In genomic region chr3:46853441-46854410, GRCh38 we compare ENCODE assay signal across 25 cellular contexts. TPM values are rescaled to one million over a fixed set of nuclear protein-coding genes. Genes with fewer than 3 reads are reported as not detected.
DNase-seq lines count a peak whose midpoint lies in the region; ATAC-seq and TF ChIP-seq lines count a peak whose summit lies in the region.
"Had no signal": no experiment of that assay in that cellular context is flagged by ENCODE, and none has a peak within 500 bp of the region (broad histone marks: within the 10 kb centered on the region; RNA-seq: fewer than 3 reads in every experiment).

No MANE protein-coding gene starts in this region.

- H3K9me3 ChIP-seq in ascending aorta: no peaks in the 10 kb centered on the region
- H3K9me3 ChIP-seq in gastrocnemius medialis: no peaks in the 10 kb centered on the region
- H3K9me3 ChIP-seq: SJSA1, uterus had no signal

- TF ChIP-seq CTCF in ascending aorta (IDR thresholded peaks at IDR 0.05): no peak
- no peak for TF ChIP-seq CTCF in gastrocnemius medialis (IDR thresholded peaks at IDR 0.05 in 4 of 5, conservative IDR thresholded peaks at IDR 0.05 in 1 of 5)
- TF ChIP-seq CTCF in osteocyte (IDR thresholded peaks at IDR 0.05): no peak

- TF ChIP-seq POLR2A in gastrocnemius medialis (IDR thresholded peaks at IDR 0.05): no peak

- H3K27ac ChIP-seq in ascending aorta (no peak overlapping the region), gastrocnemius medialis (no peak overlapping the region)
- H3K27ac ChIP-seq: 22Rv1, foreskin keratinocyte, PC-9, SJSA1, uterus had no signal

- no peak overlapping the region for H3K4me3 ChIP-seq in ascending aorta
- H3K4me3 ChIP-seq in gastrocnemius medialis: no peak overlapping the region
- H3K4me3 ChIP-seq: PC-9, SJSA1, uterus had no signal

- no peak overlapping the region for H3K4me3 Mint-ChIP-seq in osteocyte (ENCODE audit: unreplicated experiment)
- H3K4me3 Mint-ChIP-seq: memory B cell; natural killer cell; T-helper 1 cell treated with Interleukin-12 subunit alpha and Interleukin-12 subunit beta and Interleukin-4 antibody, amounts not matched to agents 30 μg/mL and 1 μg/mL, for 36 hours had no signal

- peaks cover 13% of the 10 kb centered on the region for H3K4me1 Mint-ChIP-seq in osteocyte (ENCODE audit: unreplicated experiment)
- H3K4me1 Mint-ChIP-seq: memory B cell, natural killer cell had no signal

- ATAC-seq in left lobe of liver: no peak
- no peak for ATAC-seq in gastrocnemius medialis
- ATAC-seq in HG02884 (IDR thresholded peaks at IDR 0.05; ENCODE audit: unreplicated experiment): no peak
- no peak for ATAC-seq in GM21786 (IDR thresholded peaks at IDR 0.05; ENCODE audit: unreplicated experiment)
- ATAC-seq: foreskin keratinocyte, natural killer cell had no signal

- no peaks in the 10 kb centered on the region for H3K9me3 Mint-ChIP-seq in osteocyte (ENCODE audit: unreplicated experiment)
- H3K9me3 Mint-ChIP-seq: activated T-helper 2 cell treated with anti-CD3 and anti-CD28 coated beads, Interferon-gamma antibody, Interleukin-2, Interleukin-4, amounts not matched to agents 10 μg/mL and 5 μg/mL and 100 μg/mL, durations not matched to agents 14 hours and 24 hours and 36 hours; memory B cell; natural killer cell; T-helper 1 cell treated with Interleukin-12 subunit alpha and Interleukin-12 subunit beta and Interleukin-4 antibody, amounts not matched to agents 30 μg/mL and 1 μg/mL, for 36 hours had no signal

- H3K4me1 ChIP-seq in ascending aorta: no peaks in the 10 kb centered on the region
- peaks cover 0 to 2% of the 10 kb centered on the region in 2 donors for H3K4me1 ChIP-seq in gastrocnemius medialis
- H3K4me1 ChIP-seq: foreskin keratinocyte, SJSA1, uterus had no signal

- no peaks in the 10 kb centered on the region for H3K27me3 ChIP-seq in ascending aorta
- H3K27me3 ChIP-seq in gastrocnemius medialis: no peaks in the 10 kb centered on the region
- H3K27me3 ChIP-seq: foreskin keratinocyte, SJSA1, uterus had no signal

- H3K27ac Mint-ChIP-seq in osteocyte (ENCODE audit: unreplicated experiment): no peak overlapping the region
- H3K27ac Mint-ChIP-seq: activated T-helper 2 cell treated with anti-CD3 and anti-CD28 coated beads, Interferon-gamma antibody, Interleukin-2, Interleukin-4, amounts not matched to agents 10 μg/mL and 5 μg/mL and 100 μg/mL, durations not matched to agents 14 hours and 24 hours and 36 hours; memory B cell; natural killer cell; T-helper 1 cell treated with Interleukin-12 subunit alpha and Interleukin-12 subunit beta and Interleukin-4 antibody, amounts not matched to agents 30 μg/mL and 1 μg/mL, for 36 hours had no signal

- intact Hi-C loops in ascending aorta (cut with DNase I): no loop called here
- intact Hi-C loops in gastrocnemius medialis (cut with DNase I; ENCODE audit: low total_unique reads): no loop called here

- H3K27me3 Mint-ChIP-seq in osteocyte (ENCODE audit: unreplicated experiment): peaks cover 20% of the 10 kb centered on the region

- no peaks in the 10 kb centered on the region for H3K36me3 Mint-ChIP-seq in osteocyte (ENCODE audit: unreplicated experiment)
- H3K36me3 Mint-ChIP-seq: memory B cell, natural killer cell had no signal

- H3K36me3 ChIP-seq in ascending aorta (no peaks in the 10 kb centered on the region), gastrocnemius medialis (no peaks in the 10 kb centered on the region)
- H3K36me3 ChIP-seq: SJSA1, uterus had no signal

- peak; percentile 17 for DNase-seq in activated CD4-positive, CD25-positive, alpha-beta regulatory T cell treated with anti-CD3 and anti-CD28 coated beads, Interleukin-2, amount 50 U/mL, for 72 hours
- no peak for DNase-seq in activated CD4-positive, CD25-positive, alpha-beta regulatory T cell (lab: John Stamatoyannopoulos, UW)
- peak; percentile 6 to 60 for DNase-seq in ascending aorta (ENCODE audit: low spot score in 2 of 2)
- DNase-seq in left lobe of liver (ENCODE audit: low spot score): peak; percentile 23
- peak; percentile 1 to 2 for DNase-seq in gastrocnemius medialis
- no peak for DNase-seq in osteocyte (ENCODE audit: extremely low spot score, unreplicated experiment)
- DNase-seq: activated CD4-positive, alpha-beta T cell treated with anti-CD3 and anti-CD28 coated beads for 1 hour; AML-193; caudate nucleus; DND-41; foreskin keratinocyte; H7; KG1; natural killer cell; NCI-H1694 treated with DMSO at 0.1 percent for 48 hours; NCI-H2227 treated with DMSO at 0.1 percent for 48 hours; PC-9 had no signal

- in situ Hi-C loops in gastrocnemius medialis (cut with MboI; ENCODE audit: low sequenced_read_pairs in 4 of 4): no loop called here

RNA-seq across cellular contexts. Expression of gene MYL3, which starts 9.5 kb away (rescaled TPM):
- 3.6 TPM for total RNA-seq in ascending aorta
- 1.4 TPM for total RNA-seq in left lobe of liver
- total RNA-seq in gastrocnemius medialis: 100 to 1,000 TPM in 2 of 4 donors, 10 to 100 TPM in 2; 42.5 to 544 (median 281) TPM
- 1.6 and 3.0 TPM in 2 replicates for total RNA-seq in osteocyte
- total RNA-seq: activated T-helper 2 cell treated with anti-CD3 and anti-CD28 coated beads, Interferon-gamma antibody, Interleukin-2, Interleukin-4, amounts not matched to agents 10 μg/mL and 5 μg/mL and 100 μg/mL, durations not matched to agents 14 hours and 24 hours and 36 hours; foreskin keratinocyte; natural killer cell; PC-9; SJSA1 had no signal

RNA-seq across cellular contexts. Expression of gene PTH1R, which starts 23.8 kb away (rescaled TPM):
- total RNA-seq in ascending aorta (10.3 TPM), left lobe of liver (24.6 TPM), gastrocnemius medialis (1 to 10 TPM; 2.3 to 7.9 (median 7.3) TPM), osteocyte (12.9 and 15.4 TPM in 2 replicates)
- total RNA-seq: activated T-helper 2 cell treated with anti-CD3 and anti-CD28 coated beads, Interferon-gamma antibody, Interleukin-2, Interleukin-4, amounts not matched to agents 10 μg/mL and 5 μg/mL and 100 μg/mL, durations not matched to agents 14 hours and 24 hours and 36 hours; foreskin keratinocyte; natural killer cell; PC-9; SJSA1 had no signal

Comparison
In these comparisons a context has a peak if more than half of its experiments do, and no peak if none do; other contexts are left out.
1. DNase-seq: peak in activated CD4-positive, CD25-positive, alpha-beta regulatory T cell treated with anti-CD3 and anti-CD28 coated beads, Interleukin-2, amount 50 U/mL, for 72 hours (single experiment), ascending aorta (2 of 2), left lobe of liver (single experiment) and gastrocnemius medialis (2 of 2); none in activated CD4-positive, CD25-positive, alpha-beta regulatory T cell (0 of 4) and osteocyte (single experiment).